Comparison of ENCODE assay signal across 9 cellular contexts in genomic region chr3:87793322-87793877, GRCh38. TPM values are rescaled to one million over a fixed set of nuclear protein-coding genes. Genes with fewer than 3 reads are reported as not detected.
DNase-seq lines count a peak whose midpoint lies in the region; ATAC-seq, FAIRE-seq and TF ChIP-seq lines count a peak whose summit lies in the region.
"Had no signal": no experiment of that assay in that cellular context is flagged by ENCODE, and none has a peak within 500 bp of the region (broad histone marks: within the 10 kb centered on the region; RNA-seq: fewer than 3 reads in every experiment).

No MANE protein-coding gene starts in this region.

- H3K9me3 ChIP-seq in astrocyte (ENCODE audit: insufficient read depth, low read depth, low read length), result no peaks in the 10 kb centered on the region
- no peaks in the 10 kb centered on the region for H3K9me3 ChIP-seq in HepG2 (ENCODE audit: low read length)
- no peaks in the 10 kb centered on the region for H3K9me3 ChIP-seq in stomach smooth muscle (ENCODE audit: control insufficient read depth in 2 of 2, low read length in 2 of 2)
- H3K9me3 ChIP-seq in thyroid gland, result no peaks in the 10 kb centered on the region
- H3K9me3 ChIP-seq: SJSA1 had no signal

- peak; percentile 52 for ATAC-seq in HepG2

- TF ChIP-seq RAD21 in HepG2 (CRISPR knock-in tag; IDR thresholded peaks at IDR 0.05), result no peak

- TF ChIP-seq POLR2A in HepG2 (IDR thresholded peaks at IDR 0.05; ENCODE audit: insufficient read depth in 1 of 2, low read depth in 2 of 2, low read length in 2 of 2) (no peak), thyroid gland (IDR thresholded peaks at IDR 0.05) (no peak)

- 17% methylated on average over 19 of the region's 19 CpGs for WGBS in HepG2 (ENCODE audit: low lambda C conversion rate)
- WGBS in thyroid gland, 2 donors, result 11% methylated on average over 19 of the region's 19 CpGs

- peaks cover 10% of the 10 kb centered on the region for H3K4me1 Mint-ChIP-seq in T-helper 1 cell treated with Interleukin-12 subunit alpha and Interleukin-12 subunit beta and Interleukin-4 antibody, amounts not matched to agents 30 μg/mL and 1 μg/mL, for 36 hours (ENCODE audit: low read depth)
- H3K4me1 Mint-ChIP-seq in astrocyte (ENCODE audit: low read depth, unreplicated experiment), result peaks cover 5% of the 10 kb centered on the region

- intact Hi-C loops in HepG2 (cut with micrococcal nuclease; ENCODE audit: unreplicated experiment) (no loop called here), thyroid gland (cut with DNase I) (no loop called here)

- peaks cover 5% of the 10 kb centered on the region for H3K79me2 ChIP-seq in astrocyte (ENCODE audit: insufficient read depth, low read length)
- H3K79me2 ChIP-seq in HepG2 (ENCODE audit: insufficient read depth, low read length), result no peaks in the 10 kb centered on the region

- POLR2A ChIA-PET in HepG2 (lab: Yijun Ruan, JAX), result no interaction called here

- DNase-seq in T-helper 1 cell (no peak), astrocyte (ENCODE audit: low read depth) (no peak), HepG2 (ENCODE audit: low spot score) (no peak), thyroid gland (no peak), amygdala (lab: John Stamatoyannopoulos, UW) (no peak)
- no peak for DNase-seq in activated CD8-positive, alpha-beta memory T cell treated with anti-CD3 and anti-CD28 coated beads, Interleukin-2, amount 50 U/mL, for 48 hours

- H3K27me3 ChIP-seq in astrocyte (ENCODE audit: insufficient read depth, low read length) (peaks cover 4% of the 10 kb centered on the region), HepG2 (ENCODE audit: control insufficient read depth in 1 of 2, insufficient read depth in 2 of 2, low read length in 2 of 2) (peaks cover 2 to 28% of the 10 kb centered on the region in 2 experiments; a peak in 2 of 5 replicates), stomach smooth muscle (ENCODE audit: control insufficient read depth in 1 of 2, insufficient read depth in 2 of 2, low read length in 2 of 2) (peaks cover 13 to 19% of the 10 kb centered on the region in 2 donors), thyroid gland (peaks cover 3% of the 10 kb centered on the region)

- peaks cover 80% of the 10 kb centered on the region for H3K27me3 Mint-ChIP-seq in T-helper 1 cell treated with Interleukin-12 subunit alpha and Interleukin-12 subunit beta and Interleukin-4 antibody, amounts not matched to agents 30 μg/mL and 1 μg/mL, for 36 hours (ENCODE audit: low read depth)
- peaks cover 43% of the 10 kb centered on the region for H3K27me3 Mint-ChIP-seq in astrocyte (ENCODE audit: low read depth, unreplicated experiment)

- no peak for TF ChIP-seq CTCF in astrocyte (IDR thresholded peaks at IDR 0.05; ENCODE audit: insufficient read depth, low read depth, low read length)
- TF ChIP-seq CTCF in HepG2 (CRISPR knock-in tag; IDR thresholded peaks at IDR 0.05), result no peak
- no peak for TF ChIP-seq CTCF in thyroid gland (IDR thresholded peaks at IDR 0.05)

- peaks cover 2% of the 10 kb centered on the region for H3K36me3 Mint-ChIP-seq in T-helper 1 cell treated with Interleukin-12 subunit alpha and Interleukin-12 subunit beta and Interleukin-4 antibody, amounts not matched to agents 30 μg/mL and 1 μg/mL, for 36 hours (ENCODE audit: low read depth)
- H3K36me3 Mint-ChIP-seq in astrocyte (ENCODE audit: low read depth, unreplicated experiment), result no peaks in the 10 kb centered on the region

- no peaks in the 10 kb centered on the region for H3K9me3 Mint-ChIP-seq in T-helper 1 cell treated with Interleukin-12 subunit alpha and Interleukin-12 subunit beta and Interleukin-4 antibody, amounts not matched to agents 30 μg/mL and 1 μg/mL, for 36 hours
- H3K9me3 Mint-ChIP-seq in astrocyte (ENCODE audit: unreplicated experiment), result peaks cover 5% of the 10 kb centered on the region

- no peak overlapping the region for H3K27ac Mint-ChIP-seq in T-helper 1 cell treated with Interleukin-12 subunit alpha and Interleukin-12 subunit beta and Interleukin-4 antibody, amounts not matched to agents 30 μg/mL and 1 μg/mL, for 36 hours
- H3K27ac Mint-ChIP-seq in astrocyte (ENCODE audit: unreplicated experiment), result no peak overlapping the region

- BruUV-seq in HepG2 (replicated peaks; lab: Mats Ljungman, UMichigan), result no TSS peak

- peak overlapping the region; percentile 69 for H3K9ac ChIP-seq in astrocyte (ENCODE audit: low read length)
- no peak overlapping the region for H3K9ac ChIP-seq in HepG2 (ENCODE audit: insufficient read depth, low read depth, low read length)
- no peak overlapping the region for H3K9ac ChIP-seq in stomach smooth muscle (ENCODE audit: low read length in 2 of 2)

- TF ChIP-seq EP300 in HepG2 (IDR thresholded peaks at IDR 0.05; ENCODE audit: low read depth in 2 of 2, low read length in 2 of 2), result no peak
- TF ChIP-seq EP300 in HepG2 (CRISPR knock-in tag; IDR thresholded peaks at IDR 0.05; ENCODE audit: borderline replicate concordance), result no peak

- H3K4me3 ChIP-seq in astrocyte (ENCODE audit: insufficient read depth, low read depth, low read length), result peak overlapping the region; percentile 63
- H3K4me3 ChIP-seq in HepG2 (replicated peaks in 1 of 3; ENCODE audit: insufficient read depth in 1 of 3, low read depth in 2 of 3, low read length in 3 of 3), result peak overlapping the region in 1 of 3 experiments; percentile 54; a peak in 1 of 6 replicates
- H3K4me3 ChIP-seq in stomach smooth muscle (ENCODE audit: low read length in 2 of 2), result peak overlapping the region; percentile 43 to 54
- peak overlapping the region in 1 of 3 donors; percentile 20 for H3K4me3 ChIP-seq in thyroid gland (replicated peaks in 1 of 3)
- H3K4me3 ChIP-seq: SJSA1 had no signal

- H4K20me1 ChIP-seq in astrocyte (ENCODE audit: insufficient read depth, low read length), result no peaks in the 10 kb centered on the region
- H4K20me1 ChIP-seq in HepG2 (ENCODE audit: insufficient read depth, low read length), result no peaks in the 10 kb centered on the region

- in situ Hi-C loops in HepG2 (cut with HindIII; ENCODE audit: extremely low pct_ligation_motif_present, low pct_unique_long_range_greater_than_20kb), result no loop called here

- H2AFZ ChIP-seq in astrocyte (ENCODE audit: low read depth, low read length) (peak overlapping the region; percentile 54), HepG2 (ENCODE audit: low read length) (no peak overlapping the region)

- H3K4me3 Mint-ChIP-seq in T-helper 1 cell treated with Interleukin-12 subunit alpha and Interleukin-12 subunit beta and Interleukin-4 antibody, amounts not matched to agents 30 μg/mL and 1 μg/mL, for 36 hours, result peak overlapping the region; percentile 55
- peak overlapping the region; percentile 82 for H3K4me3 Mint-ChIP-seq in astrocyte (ENCODE audit: unreplicated experiment)

- CTCF ChIA-PET in HepG2 (lab: Yijun Ruan, JAX; ENCODE audit: low intra/inter-chr PET ratio, low total read pairs), result no interaction called here

- H3K27ac ChIP-seq in astrocyte (ENCODE audit: low read depth, low read length), result peak overlapping the region; percentile 45
- H3K27ac ChIP-seq in HepG2 (ENCODE audit: extremely low read length, insufficient read depth, low read length), result no peak overlapping the region
- H3K27ac ChIP-seq in stomach smooth muscle (ENCODE audit: low read length), result no peak overlapping the region
- H3K27ac ChIP-seq in thyroid gland, result peak overlapping the region in 1 of 3 donors; percentile 40
- H3K27ac ChIP-seq: SJSA1 had no signal

- FAIRE-seq in astrocyte (lab: Jason Lieb, UNC) (no peak), HepG2 (lab: Jason Lieb, UNC) (no peak)

- H3K4me1 ChIP-seq in astrocyte (ENCODE audit: insufficient read depth, low read length), result no peaks in the 10 kb centered on the region
- 0 out of 2 replicates have a peak, but pooled peaks cover 13% of the 10 kb centered on the region for H3K4me1 ChIP-seq in HepG2 (ENCODE audit: insufficient read depth, low read length)
- peaks cover 7% of the 10 kb centered on the region for H3K4me1 ChIP-seq in stomach smooth muscle (ENCODE audit: control insufficient read depth, insufficient read depth, low read length)
- peaks cover 8 to 11% of the 10 kb centered on the region in 2 donors for H3K4me1 ChIP-seq in thyroid gland
- H3K4me1 ChIP-seq: SJSA1 had no signal

- H3K36me3 ChIP-seq in astrocyte (ENCODE audit: insufficient read depth, low read length) (no peaks in the 10 kb centered on the region), HepG2 (replicated peaks in 1 of 2; ENCODE audit: control insufficient read depth in 1 of 2, insufficient read depth in 2 of 2, low read length in 2 of 2) (no peaks in the 10 kb centered on the region), stomach smooth muscle (ENCODE audit: control insufficient read depth in 2 of 2, insufficient read depth in 2 of 2, low read length in 2 of 2) (no peaks in the 10 kb centered on the region), thyroid gland (no peaks in the 10 kb centered on the region)
- H3K36me3 ChIP-seq: SJSA1 had no signal

- peak overlapping the region; percentile 83 for H3K4me2 ChIP-seq in astrocyte (ENCODE audit: low read length)
- peak overlapping the region; percentile 53 for H3K4me2 ChIP-seq in HepG2 (ENCODE audit: low read depth, low read length)

TF ChIP-seq in HepG2, 621 proteins besides CTCF, POLR2A, EP300 and RAD21 (continues in another document):
- no peak for TF ChIP-seq ZNF703 (CRISPR knock-in tag; IDR thresholded peaks at IDR 0.05; ENCODE audit: borderline replicate concordance)

RNA-seq across cellular contexts. Expression of gene HTR1F, which starts 0.9 kb away (rescaled TPM):
- 0.11 TPM in 1 of 2 replicates, not detected in the other for total RNA-seq in astrocyte
- total RNA-seq in HepG2 (2016; rRNA removed; fragmentation: Illumina TruSeq; extraction: Trizol), result not detected in 2 replicates
- total RNA-seq in HepG2 (2016; cell fraction: cytosol; rRNA removed; fragmentation: Illumina TruSeq; extraction: Trizol; ENCODE audit: low read depth), result not detected in 2 replicates
- total RNA-seq in HepG2 (2016; cell fraction: insoluble cytoplasmic fraction; rRNA removed; fragmentation: Illumina TruSeq; extraction: Trizol), result not detected in 2 replicates
- not detected in 2 replicates for total RNA-seq in HepG2 (2016; cell fraction: membrane; rRNA removed; fragmentation: Illumina TruSeq; extraction: Trizol)
- total RNA-seq in HepG2 (2016; cell fraction: nucleus; rRNA removed; fragmentation: Illumina TruSeq; extraction: Trizol), result not detected in 2 replicates
- polyA plus RNA-seq in HepG2 (2011; rRNA removed), result not detected in 2 replicates
- polyA plus RNA-seq in HepG2 (2011; cell fraction: cytosol; rRNA removed), result not detected in 2 replicates
- not detected in 2 replicates for polyA plus RNA-seq in HepG2 (2011; cell fraction: nucleus; rRNA removed)
- polyA plus RNA-seq in HepG2 (2012), result not detected in 2 replicates
- not detected in 2 replicates for polyA plus RNA-seq in HepG2 (2016; cell fraction: cytosol; fragmentation: Illumina TruSeq; extraction: Trizol; ENCODE audit: low read depth)
- polyA plus RNA-seq in HepG2 (2016; cell fraction: insoluble cytoplasmic fraction; fragmentation: Illumina TruSeq; extraction: Trizol; ENCODE audit: low read depth), result not detected in 2 replicates
- not detected in 2 replicates for polyA plus RNA-seq in HepG2 (2016; cell fraction: membrane; fragmentation: Illumina TruSeq; extraction: Trizol; ENCODE audit: low read depth)
- not detected in 2 replicates for polyA plus RNA-seq in HepG2 (2016; cell fraction: nucleus; fragmentation: Illumina TruSeq; extraction: Trizol; ENCODE audit: insufficient read depth, low read depth)
- not detected in 2 replicates for polyA minus RNA-seq in HepG2 (2011; rRNA and poly(A)+ RNA removed; ENCODE audit: low replicate concordance)
- polyA minus RNA-seq in HepG2 (2011; cell fraction: cytosol; rRNA and poly(A)+ RNA removed), result not detected in 2 replicates
- polyA minus RNA-seq in HepG2 (2011; cell fraction: nucleus; rRNA and poly(A)+ RNA removed), result not detected in 2 replicates
- under 1 TPM in 2 of 4 donors, not detected in 2; 0.27 to 0.33 TPM for total RNA-seq in thyroid gland
- total RNA-seq: SJSA1 had no signal
